36 cellular contexts compared by ENCODE assay signal in genomic region chr10:132728321-132728720, GRCh38. TPM values are rescaled to one million over a fixed set of nuclear protein-coding genes. Genes with fewer than 3 reads are reported as not detected.
"Had no signal": no experiment of that assay in that cellular context is flagged by ENCODE, and none has a peak within 500 bp of the region (broad histone marks: within the 10 kb centered on the region; RNA-seq: fewer than 3 reads in every experiment).

No MANE protein-coding gene starts in this region.

- H3K36me3 ChIP-seq: colonic mucosa had no signal

- DNase-seq: activated CD4-positive, alpha-beta memory T cell treated with anti-CD3 and anti-CD28 coated beads for 36 hours; activated CD4-positive, alpha-beta T cell treated with anti-CD3 and anti-CD28 coated beads for 36 hours; activated CD4-positive, alpha-beta T cell treated with anti-CD3 and anti-CD28 coated beads, Interleukin-2, amount 10 ng/mL, durations not matched to agents 24 days and 14 days; activated CD4-positive, CD25-positive, alpha-beta regulatory T cell; activated CD4-positive, CD25-positive, alpha-beta regulatory T cell treated with anti-CD3 and anti-CD28 coated beads, Interleukin-2, amount 50 U/mL, for 72 hours; activated CD8-positive, alpha-beta memory T cell treated with anti-CD3 and anti-CD28 coated beads, Interleukin-2, amount 10 ng/mL, durations not matched to agents 7 days and 5 days; activated CD8-positive, alpha-beta memory T cell treated with anti-CD3 and anti-CD28 coated beads, Interleukin-2, amount 50 U/mL, for 4 hours; activated CD8-positive, alpha-beta T cell treated with anti-CD3 and anti-CD28 coated beads, Interleukin-2, amount 10 ng/mL, durations not matched to agents 7 days and 5 days; activated effector memory CD4-positive, alpha-beta T cell treated with anti-CD3 and anti-CD28 coated beads, Interleukin-2, amount 50 U/mL, for 16 hours; activated naive CD4-positive, alpha-beta T cell treated with anti-CD3 and anti-CD28 coated beads for 36 hours; activated naive CD8-positive, alpha-beta T cell treated with anti-CD3 and anti-CD28 coated beads for 36 hours; activated naive CD8-positive, alpha-beta T cell treated with anti-CD3 and anti-CD28 coated beads, Interleukin-2, amount 50 U/mL, for 24 hours; activated T-cell treated with anti-CD3 and anti-CD28 coated beads, Interleukin-2, amount 50 U/mL, for 1 hour; activated T-cell treated with anti-CD3 and anti-CD28 coated beads, Interleukin-2, amount 50 U/mL, for 48 hours; adrenal gland; amygdala; aorta; body of pancreas; central memory CD4-positive, alpha-beta T cell; cerebellar nuclear complex; colonic mucosa; effector CD8-positive, alpha-beta T cell; esophagus squamous epithelium; foreskin melanocyte; heart right ventricle had no signal

- H3K4me3 ChIP-seq: adrenal gland, body of pancreas, colonic mucosa, esophagus squamous epithelium, gastroesophageal sphincter, heart right ventricle, hepatocyte had no signal

- ATAC-seq: activated CD4-positive, alpha-beta T cell treated with anti-CD3 and anti-CD28 coated beads for 36 hours; activated CD8-positive, alpha-beta memory T cell treated with anti-CD3 and anti-CD28 coated beads, Interleukin-2, amount 10 ng/mL, durations not matched to agents 7 days and 5 days; activated CD8-positive, alpha-beta T cell treated with anti-CD3 and anti-CD28 coated beads, Interleukin-2, amount 10 ng/mL, durations not matched to agents 7 days and 5 days; activated naive CD8-positive, alpha-beta T cell treated with anti-CD3 and anti-CD28 coated beads, Interleukin-2, amount 50 U/mL, for 24 hours; body of pancreas; gastroesophageal sphincter; heart right ventricle had no signal

- H3K27ac ChIP-seq: adrenal gland, body of pancreas, colonic mucosa, epithelial cell of prostate, esophagus squamous epithelium, gastroesophageal sphincter, heart right ventricle, hepatocyte had no signal

- H3K4me1 ChIP-seq: adrenal gland, body of pancreas, colonic mucosa, esophagus squamous epithelium, gastroesophageal sphincter had no signal

- H3K9me3 ChIP-seq: adrenal gland, body of pancreas, colonic mucosa, esophagus squamous epithelium, gastroesophageal sphincter, heart right ventricle had no signal

- H3K27me3 ChIP-seq: adrenal gland, body of pancreas, colonic mucosa, esophagus squamous epithelium, gastroesophageal sphincter, heart right ventricle, hepatocyte had no signal

RNA-seq across cellular contexts. Expression of gene NKX6-2, which starts 57.6 kb away (rescaled TPM):
- total RNA-seq: activated CD4-positive, alpha-beta memory T cell treated with anti-CD3 and anti-CD28 coated beads for 36 hours; activated CD4-positive, alpha-beta T cell treated with anti-CD3 and anti-CD28 coated beads for 36 hours; activated CD4-positive, alpha-beta T cell treated with anti-CD3 and anti-CD28 coated beads, Interleukin-2, amount 10 ng/mL, durations not matched to agents 24 days and 14 days; activated CD8-positive, alpha-beta memory T cell treated with anti-CD3 and anti-CD28 coated beads for 36 hours; activated CD8-positive, alpha-beta memory T cell treated with anti-CD3 and anti-CD28 coated beads, Interleukin-2, amount 10 ng/mL, durations not matched to agents 7 days and 5 days; activated CD8-positive, alpha-beta T cell treated with anti-CD3 and anti-CD28 coated beads, Interleukin-2, amount 10 ng/mL, durations not matched to agents 7 days and 5 days; activated naive CD4-positive, alpha-beta T cell treated with anti-CD3 and anti-CD28 coated beads for 36 hours; activated naive CD8-positive, alpha-beta T cell treated with anti-CD3 and anti-CD28 coated beads for 36 hours; activated T-helper 1 cell treated with anti-CD3 and anti-CD28 coated beads, Interleukin-12 subunit alpha, Interleukin-12 subunit beta, Interleukin-2, Interleukin-4 antibody, amounts not matched to agents 30 ng/mL and 10 ng/mL and 1 ng/mL, durations not matched to agents 14 hours and 24 hours and 36 hours; activated T-helper 2 cell treated with anti-CD3 and anti-CD28 coated beads, Interferon-gamma antibody, Interleukin-2, Interleukin-4, amounts not matched to agents 10 μg/mL and 5 μg/mL and 100 μg/mL, durations not matched to agents 14 hours and 24 hours and 36 hours; adrenal gland; aorta; colonic mucosa; dermis microvascular lymphatic vessel endothelial cell; endothelial cell of umbilical vein; fibroblast of lung; fibroblast of villous mesenchyme; gastroesophageal sphincter; glomerular endothelial cell; heart right ventricle had no signal
